Comparison of ENCODE assay signal across 17 cellular contexts in the genomic region with DNA sequence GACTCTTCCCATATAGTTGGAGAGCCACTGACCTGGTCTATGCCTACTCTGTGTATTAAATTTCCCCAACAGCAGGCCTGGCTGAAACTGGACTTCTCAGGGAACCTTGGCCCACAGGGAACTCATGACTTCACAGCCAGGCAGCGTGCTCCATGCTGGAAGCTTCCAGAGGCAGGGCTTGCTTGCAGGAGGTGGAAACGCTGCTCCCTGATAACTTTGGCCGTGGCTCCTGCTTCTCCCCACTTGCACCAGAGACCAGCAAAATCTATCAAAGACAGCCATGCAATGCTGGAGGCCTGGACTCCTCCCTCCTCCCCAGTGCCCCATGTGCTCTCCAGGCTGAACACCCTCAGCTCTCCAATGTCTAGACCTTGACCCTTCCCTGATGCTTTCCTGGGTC.
DNase-seq lines count a peak whose midpoint lies in the region; ATAC-seq and TF ChIP-seq lines count a peak whose summit lies in the region.
"Had no signal": no experiment of that assay in that cellular context is flagged by ENCODE, and none has a peak within 500 bp of the region (broad histone marks: within the 10 kb centered on the region; RNA-seq: fewer than 3 reads in every experiment).

No MANE protein-coding gene starts in this region.

- H3K4me3 ChIP-seq in BLaER1 (no peak overlapping the region), aorta (ENCODE audit: low read length in 2 of 2) (no peak overlapping the region), psoas muscle (no peak overlapping the region)
- H3K4me3 ChIP-seq: A549 had no signal

- no peaks in the 10 kb centered on the region for H3K27me3 ChIP-seq in BLaER1
- H3K27me3 ChIP-seq in aorta (ENCODE audit: control insufficient read depth in 1 of 2, insufficient read depth in 2 of 2, low read length in 1 of 2), result peaks cover 0 to 1% of the 10 kb centered on the region in 2 donors
- peaks cover 0 to 4% (median 0%) of the 10 kb centered on the region in 3 donors for H3K27me3 ChIP-seq in psoas muscle (ENCODE audit: insufficient read depth in 3 of 3, low read length in 2 of 3)

- peaks cover 17% of the 10 kb centered on the region for H3K4me1 Mint-ChIP-seq in activated CD4-positive, alpha-beta T cell treated with anti-CD3 and anti-CD28 coated beads, Interleukin-2, amount 10 ng/mL, durations not matched to agents 7 days and 5 days
- no peaks in the 10 kb centered on the region for H3K4me1 Mint-ChIP-seq in neural crest cell

- POLR2A ChIA-PET in activated CD4-positive, alpha-beta T cell treated with anti-CD3 and anti-CD28 coated beads, Interleukin-2, amount 10 ng/mL, durations not matched to agents 7 days and 5 days (lab: Charles Lee), result no interaction called here

- CTCF ChIA-PET in activated CD4-positive, alpha-beta T cell treated with anti-CD3 and anti-CD28 coated beads, Interleukin-2, amount 10 ng/mL, durations not matched to agents 7 days and 5 days (lab: Charles Lee), result no interaction called here

- 69 to 79% methylated on average over 3 of the region's 3 CpGs for WGBS in aorta, 2 donors
- WGBS in psoas muscle, 3 donors, result 63 to 86% (median 71%) methylated on average over 3 of the region's 3 CpGs

- no peak for TF ChIP-seq CTCF in neural crest cell (conservative IDR thresholded peaks at IDR 0.05)
- no peak for TF ChIP-seq CTCF in psoas muscle (IDR thresholded peaks at IDR 0.05)

- peak overlapping the region; percentile 69; the same call in 1 of the 2 replicates for H3K4me2 ChIP-seq in BLaER1
- H3K4me2 ChIP-seq: A549 had no signal

- H3K9me3 ChIP-seq in BLaER1, result no peaks in the 10 kb centered on the region
- H3K9me3 ChIP-seq in aorta (ENCODE audit: control insufficient read depth, low read length), result no peaks in the 10 kb centered on the region
- no peaks in the 10 kb centered on the region for H3K9me3 ChIP-seq in psoas muscle
- H3K9me3 ChIP-seq: A549 had no signal

- H3K9me3 Mint-ChIP-seq in activated CD4-positive, alpha-beta T cell treated with anti-CD3 and anti-CD28 coated beads, Interleukin-2, amount 10 ng/mL, durations not matched to agents 7 days and 5 days, result no peaks in the 10 kb centered on the region
- H3K9me3 Mint-ChIP-seq in neural crest cell, result no peaks in the 10 kb centered on the region
- H3K9me3 Mint-ChIP-seq: CD8-positive, alpha-beta T cell; H9 had no signal

- DNase-seq in activated CD4-positive, alpha-beta T cell treated with anti-CD3 and anti-CD28 coated beads, Interleukin-2, amount 10 ng/mL, durations not matched to agents 7 days and 5 days, result peak; percentile 3
- no peak for DNase-seq in activated CD4-positive, alpha-beta T cell treated with anti-CD3 and anti-CD28 coated beads, Interleukin-2, amount 50 U/mL, for 4 hours
- DNase-seq in neural crest cell (ENCODE audit: low read depth, low spot score) (no peak), aorta (no peak), psoas muscle (no peak)
- DNase-seq in stimulated activated naive CD4-positive, alpha-beta T cell (lab: John Stamatoyannopoulos, UW), result no peak
- DNase-seq: AML-193, Calu3, DMS79 treated with DMSO at 0.1 percent for 48 hours, GF-D8, GOT3, H9 had no signal

- H3K36me3 ChIP-seq in BLaER1, result no peaks in the 10 kb centered on the region
- H3K36me3 ChIP-seq in aorta (ENCODE audit: control insufficient read depth in 1 of 2, insufficient read depth in 2 of 2, low read length in 1 of 2), result no peaks in the 10 kb centered on the region
- H3K36me3 ChIP-seq in psoas muscle (ENCODE audit: insufficient read depth in 1 of 2, low read depth in 1 of 2), result no peaks in the 10 kb centered on the region

- no peaks in the 10 kb centered on the region for H3K36me3 Mint-ChIP-seq in activated CD4-positive, alpha-beta T cell treated with anti-CD3 and anti-CD28 coated beads, Interleukin-2, amount 10 ng/mL, durations not matched to agents 7 days and 5 days (ENCODE audit: low read depth)
- H3K36me3 Mint-ChIP-seq in neural crest cell (ENCODE audit: low read depth), result no peaks in the 10 kb centered on the region
- H3K36me3 Mint-ChIP-seq: CD8-positive, alpha-beta T cell had no signal

- no peak overlapping the region for H3K4me3 Mint-ChIP-seq in activated CD4-positive, alpha-beta T cell treated with anti-CD3 and anti-CD28 coated beads, Interleukin-2, amount 10 ng/mL, durations not matched to agents 7 days and 5 days
- no peak overlapping the region for H3K4me3 Mint-ChIP-seq in neural crest cell
- H3K4me3 Mint-ChIP-seq: CD8-positive, alpha-beta T cell; H9 had no signal

- H4K20me1 ChIP-seq in BLaER1, result no peaks in the 10 kb centered on the region

- intact Hi-C loops in aorta (cut with DNase I), result no loop called here
- intact Hi-C loops in psoas muscle (cut with DNase I), result no loop called here

- H3K27ac Mint-ChIP-seq in activated CD4-positive, alpha-beta T cell treated with anti-CD3 and anti-CD28 coated beads, Interleukin-2, amount 10 ng/mL, durations not matched to agents 7 days and 5 days, result no peak overlapping the region
- H3K27ac Mint-ChIP-seq in neural crest cell (ENCODE audit: unreplicated experiment), result peak overlapping the region; percentile 57
- H3K27ac Mint-ChIP-seq: CD8-positive, alpha-beta T cell; H9 had no signal

- H3K27ac ChIP-seq in BLaER1 (no peak overlapping the region), angular gyrus (ENCODE audit: low read depth, low read length) (peak overlapping the region; percentile 60), aorta (ENCODE audit: low read depth in 1 of 2, low read length in 2 of 2) (no peak overlapping the region), psoas muscle (no peak overlapping the region)
- H3K27ac ChIP-seq: 22Rv1, A549 had no signal

- no peak overlapping the region for H3K9ac ChIP-seq in BLaER1

- H3K4me1 ChIP-seq in BLaER1 (peaks cover 33% of the 10 kb centered on the region), aorta (ENCODE audit: control insufficient read depth in 1 of 2, insufficient read depth in 2 of 2, low read length in 2 of 2) (no peaks in the 10 kb centered on the region), psoas muscle (no peaks in the 10 kb centered on the region)

- H3K27me3 Mint-ChIP-seq in activated CD4-positive, alpha-beta T cell treated with anti-CD3 and anti-CD28 coated beads, Interleukin-2, amount 10 ng/mL, durations not matched to agents 7 days and 5 days, result peaks cover 26% of the 10 kb centered on the region
- H3K27me3 Mint-ChIP-seq in neural crest cell (ENCODE audit: low read depth), result peaks cover 2% of the 10 kb centered on the region

- ATAC-seq in aorta (ENCODE audit: low FRiP score) (no peak), psoas muscle (no peak)
- ATAC-seq: CD8-positive, alpha-beta T cell had no signal
